9 cellular contexts compared by ENCODE assay signal in genomic region chr6:6588064-6588923, GRCh38. TPM values are rescaled to one million over a fixed set of nuclear protein-coding genes. Genes with fewer than 3 reads are reported as not detected.
DNase-seq lines count a peak whose midpoint lies in the region; ATAC-seq, FAIRE-seq and TF ChIP-seq lines count a peak whose summit lies in the region.
"Had no signal": no experiment of that assay in that cellular context is flagged by ENCODE, and none has a peak within 500 bp of the region (broad histone marks: within the 10 kb centered on the region; RNA-seq: fewer than 3 reads in every experiment).

Gene LY86, plus strand, starts transcription at chr6:6588720. Its CDS starts 15 bp downstream, at chr6:6588735.

- no peak within 1 kb of the TSS for H3K27ac ChIP-seq in kidney (ENCODE audit: low read depth in 2 of 2, low read length in 2 of 2)
- no peak within 1 kb of the TSS for H3K27ac ChIP-seq in trophoblast cell (ENCODE audit: low read depth, low read length)
- H3K27ac ChIP-seq: KMS-11 had no signal

- no peak within 1 kb of the TSS for H3K23ac ChIP-seq in trophoblast cell (ENCODE audit: low read length)

- no peak within 1 kb of the TSS for H4K8ac ChIP-seq in trophoblast cell (ENCODE audit: low read depth, low read length)

- H2BK5ac ChIP-seq in trophoblast cell (ENCODE audit: low read depth, low read length, poor library complexity): no peak within 1 kb of the TSS

- no peak within 1 kb of the TSS for H2BK120ac ChIP-seq in trophoblast cell (ENCODE audit: insufficient read depth, low read length, poor library complexity)

- H3K4me1 ChIP-seq in kidney (ENCODE audit: control insufficient read depth in 1 of 2, insufficient read depth in 1 of 2, low read depth in 1 of 2, low read length in 2 of 2) (peaks cover 0 to 5% of the 10 kb centered on the region in 2 donors), trophoblast cell (ENCODE audit: control insufficient read depth in 1 of 2, insufficient read depth in 2 of 2, low read length in 2 of 2) (no peaks in the 10 kb centered on the region)

- no peaks in the 10 kb centered on the region for H3K27me3 ChIP-seq in trophoblast cell (ENCODE audit: insufficient read depth, low read length)

- no peak within 1 kb of the TSS for H2AFZ ChIP-seq in trophoblast cell (ENCODE audit: insufficient read depth, low read length, poor library complexity)

- no peak within 1 kb of the TSS for H3K18ac ChIP-seq in trophoblast cell (ENCODE audit: low read length)

- H3K4me3 ChIP-seq in kidney (ENCODE audit: low read length in 2 of 2) (no peak within 1 kb of the TSS), trophoblast cell (ENCODE audit: low read depth, low read length) (no peak within 1 kb of the TSS)

- peak; percentile 46 for ATAC-seq in GM21515 (IDR thresholded peaks at IDR 0.05; ENCODE audit: unreplicated experiment)

- no peak within 1 kb of the TSS for H3K4ac ChIP-seq in trophoblast cell (ENCODE audit: low read depth, low read length)

- H4K91ac ChIP-seq in trophoblast cell (ENCODE audit: low read depth, low read length): no peak within 1 kb of the TSS

- H3K9ac ChIP-seq in kidney (ENCODE audit: low read length in 2 of 2) (no peak within 1 kb of the TSS), trophoblast cell (ENCODE audit: low read length) (no peak within 1 kb of the TSS)
- H3K9ac ChIP-seq: KMS-11 had no signal

- no peak within 1 kb of the TSS for H2AK5ac ChIP-seq in trophoblast cell (ENCODE audit: low read length)

- FAIRE-seq in kidney (lab: Jason Lieb, UNC): no peak

- H4K12ac ChIP-seq in trophoblast cell (ENCODE audit: low read depth, low read length): no peak within 1 kb of the TSS

- in situ Hi-C loops in GM13977 (cut with MboI; ENCODE audit: low pct_unique_long_range_greater_than_20kb, low sequenced_read_pairs, unreplicated experiment): no loop called here
- in situ Hi-C loops in KBM-7 (cut with MboI; ENCODE audit: low pct_unique_long_range_greater_than_20kb, low sequenced_read_pairs): no loop called here

- H3K14ac ChIP-seq in trophoblast cell (ENCODE audit: low read length): no peak within 1 kb of the TSS

- H3K79me1 ChIP-seq in trophoblast cell (ENCODE audit: low read length): no peaks in the 10 kb centered on the region

- no peak within 1 kb of the TSS for H3K4me2 ChIP-seq in trophoblast cell (ENCODE audit: low read length)
- H3K4me2 ChIP-seq: KMS-11 had no signal

- intact Hi-C loops in kidney (cut with DNase I): no loop called here

- no peaks in the 10 kb centered on the region for H3K36me3 ChIP-seq in kidney (ENCODE audit: control insufficient read depth in 1 of 2, insufficient read depth in 2 of 2, low read length in 2 of 2)
- no peaks in the 10 kb centered on the region for H3K36me3 ChIP-seq in trophoblast cell (ENCODE audit: control insufficient read depth in 1 of 2, insufficient read depth in 2 of 2, low read length in 2 of 2)

- H3K79me2 ChIP-seq in trophoblast cell (ENCODE audit: control insufficient read depth, insufficient read depth, low read length, poor library complexity): no peaks in the 10 kb centered on the region

- no peaks in the 10 kb centered on the region for H3K9me3 ChIP-seq in kidney (ENCODE audit: control insufficient read depth in 1 of 2, low read length in 2 of 2)
- no peaks in the 10 kb centered on the region for H3K9me3 ChIP-seq in trophoblast cell (ENCODE audit: insufficient read depth, low read depth, low read length)

- no peak within 1 kb of the TSS for H2BK12ac ChIP-seq in trophoblast cell (ENCODE audit: low read length)

- TF ChIP-seq CTCF in GM13977 (IDR thresholded peaks at IDR 0.05; ENCODE audit: extremely low read depth, insufficient read depth, missing control alignments): peak; percentile 39
- TF ChIP-seq CTCF in kidney (IDR thresholded peaks at IDR 0.05; ENCODE audit: borderline replicate concordance, extremely low read depth, insufficient read depth): no peak

- WGBS in trophoblast cell (ENCODE audit: extremely low coverage, insufficient coverage, insufficient read length): no CpG with 5 or more reads among the region's 14 CpGs

- DNase-seq in GM13977 (ENCODE audit: low spot score) (peak; percentile 51), KBM-7 (peak; percentile 83), globus pallidus (ENCODE audit: low spot score) (peak; percentile 49), activated gamma-delta T cell (lab: John Stamatoyannopoulos, UW) (no peak), kidney (no peak), trophoblast cell (no peak)
- no peak for DNase-seq in stimulated activated CD4-positive, alpha-beta T cell treated with anti-CD3 and anti-CD28 coated beads, Interleukin-4, amount 100 ng/mL, for 24 hours

RNA-seq across cellular contexts. Expression of gene LY86, which starts in this region (rescaled TPM):
- 6.1 TPM for total RNA-seq in kidney
- 4.8 TPM for polyA plus RNA-seq in kidney (ENCODE audit: insufficient read depth, low read depth, low replicate concordance)
- polyA plus RNA-seq in trophoblast cell (2013): not detected in 2 replicates

Comparison
In these comparisons a context has a peak if more than half of its experiments do, and no peak if none do; other contexts are left out.
1. DNase-seq: peak in GM13977 (single experiment), KBM-7 (single experiment) and globus pallidus (single experiment); none in activated gamma-delta T cell (single experiment), kidney (single experiment), trophoblast cell (0 of 2) and stimulated activated CD4-positive, alpha-beta T cell treated with anti-CD3 and anti-CD28 coated beads, Interleukin-4, amount 100 ng/mL, for 24 hours (single experiment).